ENCODE assay signal across 1 cellular context in the genomic region with DNA sequence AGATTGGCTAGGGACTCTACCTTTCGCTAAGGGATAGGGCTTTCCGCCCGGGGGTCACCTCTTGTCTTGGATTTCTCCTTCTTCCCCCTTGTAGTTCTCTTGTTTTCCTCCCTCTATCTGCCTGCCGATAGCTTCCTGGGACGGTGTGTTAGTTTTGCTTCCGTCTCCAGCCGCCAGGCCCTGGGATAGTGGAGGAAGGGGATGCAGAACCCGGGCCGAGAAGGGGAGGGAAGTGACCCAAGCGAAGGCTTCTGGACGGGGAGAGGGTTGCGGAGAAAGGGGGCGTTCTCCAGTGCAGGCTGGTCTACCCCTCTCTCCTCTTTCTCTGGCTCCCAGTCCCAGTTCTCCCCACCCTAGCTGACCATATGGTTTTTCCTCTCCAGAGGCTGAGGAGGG.
TF ChIP-seq lines count a peak whose summit lies in the region.

No MANE protein-coding gene starts in this region.

TF ChIP-seq in H1, 55 proteins besides CTCF, POLR2A, EP300 and RAD21 (continued from another document):
- TF ChIP-seq TEAD4 (IDR thresholded peaks at IDR 0.05; ENCODE audit: low read depth, low read length) (no peak), ASH2L (IDR thresholded peaks at IDR 0.05; ENCODE audit: low read length) (peak; percentile 70), TBP (IDR thresholded peaks at IDR 0.05; ENCODE audit: low read depth, low read length) (peak; percentile 65; the same call in 1 of the 2 replicates), TCF12 (IDR thresholded peaks at IDR 0.05; ENCODE audit: low read depth, low read length) (no peak), EZH2 (IDR thresholded peaks at IDR 0.05; ENCODE audit: low read depth, low read length, severe bottlenecking) (no peak), JUND (IDR thresholded peaks at IDR 0.05; ENCODE audit: low read length) (no peak), RBBP5 (IDR thresholded peaks at IDR 0.05; ENCODE audit: borderline replicate concordance, low read depth, low read length) (0 out of 2 replicates have a peak, but pooled peaks have one; percentile 37), POLR2AphosphoS5 (IDR thresholded peaks at IDR 0.05; ENCODE audit: low read depth, low read length) (no peak), SIRT6 (IDR thresholded peaks at IDR 0.05; ENCODE audit: low read length) (no peak), CHD1 (IDR thresholded peaks at IDR 0.05; ENCODE audit: low read depth, low read length) (no peak), SIN3A (conservative IDR thresholded peaks at IDR 0.05 in 1 of 2, IDR thresholded peaks at IDR 0.05 in 1 of 2; ENCODE audit: low read depth in 1 of 2, low read length in 2 of 2) (peak; percentile 80 to 86; a peak in 3 of 4 replicates), TAF1 (IDR thresholded peaks at IDR 0.05; ENCODE audit: low read depth, low read length) (peak; percentile 78), EGR1 (IDR thresholded peaks at IDR 0.05; ENCODE audit: borderline replicate concordance, low read depth, low read length) (peak; percentile 79), CTBP2 (IDR thresholded peaks at IDR 0.05; ENCODE audit: borderline replicate concordance, insufficient read depth, insufficient read length, low read length) (peak; percentile 85), PHF8 (conservative IDR thresholded peaks at IDR 0.05; ENCODE audit: low read depth, low read length) (no peak), SP2 (IDR thresholded peaks at IDR 0.05; ENCODE audit: low read length) (no peak), SP4 (IDR thresholded peaks at IDR 0.05; ENCODE audit: low read length) (no peak), FOSL1 (IDR thresholded peaks at IDR 0.05; ENCODE audit: insufficient read depth, low read depth, low read length) (no peak), SAP30 (IDR thresholded peaks at IDR 0.05; ENCODE audit: insufficient read depth, insufficient replicate concordance, low read length) (no peak), KDM4A (IDR thresholded peaks at IDR 0.05; ENCODE audit: low read depth, low read length, severe bottlenecking) (no peak)
- TF ChIP-seq, protein P1, sequence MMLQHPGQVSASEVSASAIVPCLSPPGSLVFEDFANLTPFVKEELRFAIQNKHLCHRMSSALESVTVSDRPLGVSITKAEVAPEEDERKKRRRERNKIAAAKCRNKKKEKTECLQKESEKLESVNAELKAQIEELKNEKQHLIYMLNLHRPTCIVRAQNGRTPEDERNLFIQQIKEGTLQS (IDR thresholded peaks at IDR 0.05; ENCODE audit: insufficient read depth, low read depth, low read length), result no peak
- TF ChIP-seq, protein P2, sequence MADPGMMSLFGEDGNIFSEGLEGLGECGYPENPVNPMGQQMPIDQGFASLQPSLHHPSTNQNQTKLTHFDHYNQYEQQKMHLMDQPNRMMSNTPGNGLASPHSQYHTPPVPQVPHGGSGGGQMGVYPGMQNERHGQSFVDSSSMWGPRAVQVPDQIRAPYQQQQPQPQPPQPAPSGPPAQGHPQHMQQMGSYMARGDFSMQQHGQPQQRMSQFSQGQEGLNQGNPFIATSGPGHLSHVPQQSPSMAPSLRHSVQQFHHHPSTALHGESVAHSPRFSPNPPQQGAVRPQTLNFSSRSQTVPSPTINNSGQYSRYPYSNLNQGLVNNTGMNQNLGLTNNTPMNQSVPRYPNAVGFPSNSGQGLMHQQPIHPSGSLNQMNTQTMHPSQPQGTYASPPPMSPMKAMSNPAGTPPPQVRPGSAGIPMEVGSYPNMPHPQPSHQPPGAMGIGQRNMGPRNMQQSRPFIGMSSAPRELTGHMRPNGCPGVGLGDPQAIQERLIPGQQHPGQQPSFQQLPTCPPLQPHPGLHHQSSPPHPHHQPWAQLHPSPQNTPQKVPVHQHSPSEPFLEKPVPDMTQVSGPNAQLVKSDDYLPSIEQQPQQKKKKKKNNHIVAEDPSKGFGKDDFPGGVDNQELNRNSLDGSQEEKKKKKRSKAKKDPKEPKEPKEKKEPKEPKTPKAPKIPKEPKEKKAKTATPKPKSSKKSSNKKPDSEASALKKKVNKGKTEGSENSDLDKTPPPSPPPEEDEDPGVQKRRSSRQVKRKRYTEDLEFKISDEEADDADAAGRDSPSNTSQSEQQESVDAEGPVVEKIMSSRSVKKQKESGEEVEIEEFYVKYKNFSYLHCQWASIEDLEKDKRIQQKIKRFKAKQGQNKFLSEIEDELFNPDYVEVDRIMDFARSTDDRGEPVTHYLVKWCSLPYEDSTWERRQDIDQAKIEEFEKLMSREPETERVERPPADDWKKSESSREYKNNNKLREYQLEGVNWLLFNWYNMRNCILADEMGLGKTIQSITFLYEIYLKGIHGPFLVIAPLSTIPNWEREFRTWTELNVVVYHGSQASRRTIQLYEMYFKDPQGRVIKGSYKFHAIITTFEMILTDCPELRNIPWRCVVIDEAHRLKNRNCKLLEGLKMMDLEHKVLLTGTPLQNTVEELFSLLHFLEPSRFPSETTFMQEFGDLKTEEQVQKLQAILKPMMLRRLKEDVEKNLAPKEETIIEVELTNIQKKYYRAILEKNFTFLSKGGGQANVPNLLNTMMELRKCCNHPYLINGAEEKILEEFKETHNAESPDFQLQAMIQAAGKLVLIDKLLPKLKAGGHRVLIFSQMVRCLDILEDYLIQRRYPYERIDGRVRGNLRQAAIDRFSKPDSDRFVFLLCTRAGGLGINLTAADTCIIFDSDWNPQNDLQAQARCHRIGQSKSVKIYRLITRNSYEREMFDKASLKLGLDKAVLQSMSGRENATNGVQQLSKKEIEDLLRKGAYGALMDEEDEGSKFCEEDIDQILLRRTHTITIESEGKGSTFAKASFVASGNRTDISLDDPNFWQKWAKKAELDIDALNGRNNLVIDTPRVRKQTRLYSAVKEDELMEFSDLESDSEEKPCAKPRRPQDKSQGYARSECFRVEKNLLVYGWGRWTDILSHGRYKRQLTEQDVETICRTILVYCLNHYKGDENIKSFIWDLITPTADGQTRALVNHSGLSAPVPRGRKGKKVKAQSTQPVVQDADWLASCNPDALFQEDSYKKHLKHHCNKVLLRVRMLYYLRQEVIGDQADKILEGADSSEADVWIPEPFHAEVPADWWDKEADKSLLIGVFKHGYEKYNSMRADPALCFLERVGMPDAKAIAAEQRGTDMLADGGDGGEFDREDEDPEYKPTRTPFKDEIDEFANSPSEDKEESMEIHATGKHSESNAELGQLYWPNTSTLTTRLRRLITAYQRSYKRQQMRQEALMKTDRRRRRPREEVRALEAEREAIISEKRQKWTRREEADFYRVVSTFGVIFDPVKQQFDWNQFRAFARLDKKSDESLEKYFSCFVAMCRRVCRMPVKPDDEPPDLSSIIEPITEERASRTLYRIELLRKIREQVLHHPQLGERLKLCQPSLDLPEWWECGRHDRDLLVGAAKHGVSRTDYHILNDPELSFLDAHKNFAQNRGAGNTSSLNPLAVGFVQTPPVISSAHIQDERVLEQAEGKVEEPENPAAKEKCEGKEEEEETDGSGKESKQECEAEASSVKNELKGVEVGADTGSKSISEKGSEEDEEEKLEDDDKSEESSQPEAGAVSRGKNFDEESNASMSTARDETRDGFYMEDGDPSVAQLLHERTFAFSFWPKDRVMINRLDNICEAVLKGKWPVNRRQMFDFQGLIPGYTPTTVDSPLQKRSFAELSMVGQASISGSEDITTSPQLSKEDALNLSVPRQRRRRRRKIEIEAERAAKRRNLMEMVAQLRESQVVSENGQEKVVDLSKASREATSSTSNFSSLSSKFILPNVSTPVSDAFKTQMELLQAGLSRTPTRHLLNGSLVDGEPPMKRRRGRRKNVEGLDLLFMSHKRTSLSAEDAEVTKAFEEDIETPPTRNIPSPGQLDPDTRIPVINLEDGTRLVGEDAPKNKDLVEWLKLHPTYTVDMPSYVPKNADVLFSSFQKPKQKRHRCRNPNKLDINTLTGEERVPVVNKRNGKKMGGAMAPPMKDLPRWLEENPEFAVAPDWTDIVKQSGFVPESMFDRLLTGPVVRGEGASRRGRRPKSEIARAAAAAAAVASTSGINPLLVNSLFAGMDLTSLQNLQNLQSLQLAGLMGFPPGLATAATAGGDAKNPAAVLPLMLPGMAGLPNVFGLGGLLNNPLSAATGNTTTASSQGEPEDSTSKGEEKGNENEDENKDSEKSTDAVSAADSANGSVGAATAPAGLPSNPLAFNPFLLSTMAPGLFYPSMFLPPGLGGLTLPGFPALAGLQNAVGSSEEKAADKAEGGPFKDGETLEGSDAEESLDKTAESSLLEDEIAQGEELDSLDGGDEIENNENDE (IDR thresholded peaks at IDR 0.05; ENCODE audit: insufficient replicate concordance, low read length), result no peak
TF ChIP-seq in H1: peak in this region for 7.
